ENCODE assay signal across 20 cellular contexts in the genomic region with DNA sequence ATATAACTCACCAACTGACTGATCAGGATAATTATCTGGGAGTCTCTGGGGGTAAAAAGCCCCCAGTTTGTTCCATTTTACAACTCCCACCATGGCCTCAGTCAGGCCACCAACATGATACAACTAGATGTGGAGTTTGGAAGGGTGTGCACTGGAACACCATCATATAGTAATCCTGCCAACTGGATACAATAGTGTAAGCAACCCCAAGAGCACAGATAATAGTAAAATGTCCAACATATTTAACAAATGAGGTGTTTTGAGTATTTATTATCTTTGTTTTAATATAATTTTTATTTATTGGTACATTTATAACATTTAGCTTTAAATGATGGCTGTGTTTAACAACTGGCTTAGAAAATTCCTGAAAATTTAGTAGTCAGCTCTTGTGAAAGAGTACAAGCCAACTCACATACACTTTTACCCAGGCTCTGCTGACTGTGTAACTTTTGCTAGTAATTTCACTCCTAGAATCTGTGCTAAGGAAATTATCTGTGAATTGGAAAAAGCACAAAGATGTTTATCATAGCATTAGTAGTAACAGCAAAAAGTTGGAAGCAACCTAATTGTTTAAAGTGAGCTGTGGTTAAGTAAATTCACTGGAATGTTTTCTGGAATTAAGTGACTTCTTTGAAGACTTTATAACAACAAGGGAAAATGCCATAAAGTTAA.
DNase-seq lines count a peak whose midpoint lies in the region; FAIRE-seq and TF ChIP-seq lines count a peak whose summit lies in the region.
"Had no signal": no experiment of that assay in that cellular context is flagged by ENCODE, and none has a peak within 500 bp of the region (broad histone marks: within the 10 kb centered on the region; RNA-seq: fewer than 3 reads in every experiment).

No MANE protein-coding gene starts in this region.

- no peak overlapping the region for H2AK5ac ChIP-seq in mesenchymal stem cell (ENCODE audit: low read length, severe bottlenecking)

- H3K9ac ChIP-seq in mesenchymal stem cell (ENCODE audit: low read length) = peak overlapping the region; percentile 43

- TF ChIP-seq CTCF in PC-9 (conservative IDR thresholded peaks at IDR 0.05) = no peak

- POLR2A ChIA-PET in PC-9 (lab: Charles Lee; ENCODE audit: unreplicated experiment) = no interaction called here

- peak overlapping the region; percentile 6 to 91 for H3K4ac ChIP-seq in mesenchymal stem cell (ENCODE audit: low read depth in 1 of 2, low read length in 2 of 2)

- H3K4me3 ChIP-seq in MG63 = no peak overlapping the region
- no peak overlapping the region for H3K4me3 ChIP-seq in mesenchymal stem cell (ENCODE audit: insufficient read depth in 1 of 2, low read depth in 1 of 2, low read length in 2 of 2)
- no peak overlapping the region for H3K4me3 ChIP-seq in effector memory CD4-positive, alpha-beta T cell (ENCODE audit: insufficient read depth, low read depth, low read length, poor library complexity, severe bottlenecking)
- no peak overlapping the region for H3K4me3 ChIP-seq in PC-9
- H3K4me3 ChIP-seq: Peyer's patch had no signal

- H3K36me3 ChIP-seq in MG63 (no peaks in the 10 kb centered on the region), mesenchymal stem cell (ENCODE audit: control insufficient read depth in 1 of 2, insufficient read depth in 2 of 2, low read depth in 1 of 2, low read length in 2 of 2) (no peaks in the 10 kb centered on the region), PC-9 (ENCODE audit: low read depth) (no peaks in the 10 kb centered on the region)
- H3K36me3 ChIP-seq in effector memory CD4-positive, alpha-beta T cell (ENCODE audit: control insufficient read depth, insufficient read depth, low read length) = no peaks in the 10 kb centered on the region
- H3K36me3 ChIP-seq: Peyer's patch had no signal

- H4K20me1 ChIP-seq in PC-9 (ENCODE audit: insufficient read depth) = no peaks in the 10 kb centered on the region

- H3K18ac ChIP-seq in mesenchymal stem cell (ENCODE audit: low read depth in 1 of 2, low read length in 2 of 2) = peak overlapping the region in 1 of 2 experiments; percentile 71

- CTCF ChIA-PET in PC-9 (lab: Charles Lee) = no interaction called here

- H2AFZ ChIP-seq in mesenchymal stem cell (ENCODE audit: low read depth, low read length) (no peak overlapping the region), PC-9 (no peak overlapping the region)

- H3F3A ChIP-seq in PC-9 (ENCODE audit: insufficient read depth, low read depth) = no peaks in the 10 kb centered on the region

- peaks cover 2% of the 10 kb centered on the region for H3K79me1 ChIP-seq in mesenchymal stem cell (replicated peaks; ENCODE audit: low read length, poor library complexity, severe bottlenecking)

- H4K8ac ChIP-seq in mesenchymal stem cell (ENCODE audit: low read length) = peak overlapping the region; percentile 55

- H2BK15ac ChIP-seq in mesenchymal stem cell (ENCODE audit: low read depth, poor library complexity, severe bottlenecking) = no peak overlapping the region

- no peak overlapping the region for H3K23ac ChIP-seq in mesenchymal stem cell (ENCODE audit: low read length in 2 of 2)

- H3K27me3 ChIP-seq in MG63 = no peaks in the 10 kb centered on the region
- H3K27me3 ChIP-seq in mesenchymal stem cell (ENCODE audit: control insufficient read depth in 1 of 2, insufficient read depth in 1 of 2, low read length in 2 of 2) = no peaks in the 10 kb centered on the region
- H3K27me3 ChIP-seq in effector memory CD4-positive, alpha-beta T cell (replicated peaks; ENCODE audit: control insufficient read depth, insufficient read depth, low read length, poor library complexity, severe bottlenecking) = no peaks in the 10 kb centered on the region
- H3K27me3 ChIP-seq in PC-9 (ENCODE audit: insufficient read depth, low read depth) = no peaks in the 10 kb centered on the region
- H3K27me3 ChIP-seq: Peyer's patch had no signal

- no peaks in the 10 kb centered on the region for H3K4me1 ChIP-seq in mesenchymal stem cell (ENCODE audit: control insufficient read depth, insufficient read depth, low read depth, low read length)
- H3K4me1 ChIP-seq in effector memory CD4-positive, alpha-beta T cell (ENCODE audit: control insufficient read depth, insufficient read depth, low read length, poor library complexity, severe bottlenecking) = no peaks in the 10 kb centered on the region
- no peaks in the 10 kb centered on the region for H3K4me1 ChIP-seq in PC-9 (replicated peaks; ENCODE audit: insufficient read depth)

- no peaks in the 10 kb centered on the region for H3K9me3 ChIP-seq in MG63
- H3K9me3 ChIP-seq in mesenchymal stem cell (ENCODE audit: control insufficient read depth, low read length) = no peaks in the 10 kb centered on the region
- no peaks in the 10 kb centered on the region for H3K9me3 ChIP-seq in effector memory CD4-positive, alpha-beta T cell (ENCODE audit: control insufficient read depth, low read length)
- H3K9me3 ChIP-seq in PC-9 (ENCODE audit: insufficient read depth, low read depth) = no peaks in the 10 kb centered on the region
- H3K9me3 ChIP-seq: Peyer's patch had no signal

- H3K9me2 ChIP-seq in PC-9 (ENCODE audit: insufficient read depth) = no peaks in the 10 kb centered on the region; the same call in 1 of the 2 replicates

- no peak overlapping the region for H4K91ac ChIP-seq in mesenchymal stem cell (ENCODE audit: low read length)

- peak; percentile 15 for DNase-seq in MG63
- peak; percentile 73 for DNase-seq in mesenchymal stem cell
- DNase-seq in effector memory CD4-positive, alpha-beta T cell = no peak
- DNase-seq in PC-9 = no peak
- DNase-seq in 8988T = no peak
- no peak for DNase-seq in inferior parietal cortex (ENCODE audit: extremely low spot score)
- DNase-seq: activated CD4-positive, alpha-beta memory T cell treated with anti-CD3 and anti-CD28 coated beads, Interleukin-2, amount 10 ng/mL, durations not matched to agents 7 days and 5 days; CD8-positive, alpha-beta T cell; H7; hypothalamus; left ventricle myocardium superior; naive thymus-derived CD4-positive, alpha-beta T cell; NCI-H748 treated with DMSO at 0.1 percent for 48 hours; Peyer's patch; retina; stimulated activated CD4-positive, alpha-beta T cell treated with anti-CD3 and anti-CD28 coated beads, Interleukin-2, amount 100 ng/mL, for 24 hours; substantia nigra had no signal

- BruUV-seq in PC-9 (replicated peaks; lab: Mats Ljungman, UMichigan) = no TSS peak

- no peak overlapping the region for H2BK5ac ChIP-seq in mesenchymal stem cell (ENCODE audit: low read depth, low read length, poor library complexity, severe bottlenecking)

- H3K14ac ChIP-seq in mesenchymal stem cell (ENCODE audit: low read length in 2 of 2) = no peak overlapping the region

- H3K79me2 ChIP-seq in PC-9 (ENCODE audit: low read depth) = no peaks in the 10 kb centered on the region

- intact Hi-C loops in PC-9 (cut with micrococcal nuclease; ENCODE audit: unreplicated experiment) = no loop called here

- peak overlapping the region; percentile 73 for H2BK120ac ChIP-seq in mesenchymal stem cell (ENCODE audit: low read depth, low read length)

- H3K4me2 ChIP-seq in mesenchymal stem cell (ENCODE audit: low read length, poor library complexity, severe bottlenecking) = no peak overlapping the region
- H3K4me2 ChIP-seq in PC-9 = no peak overlapping the region

- H2BK12ac ChIP-seq in mesenchymal stem cell (ENCODE audit: low read length in 2 of 2) = peak overlapping the region; percentile 15 to 87

- H3K27ac ChIP-seq in mesenchymal stem cell (ENCODE audit: low read length, poor library complexity, severe bottlenecking) (peak overlapping the region; percentile 30), PC-9 (no peak overlapping the region)
- H3K27ac ChIP-seq in effector memory CD4-positive, alpha-beta T cell (ENCODE audit: insufficient read depth, low read length, poor library complexity, severe bottlenecking) = no peak overlapping the region
- H3K27ac ChIP-seq: Peyer's patch, VCaP had no signal

- peak; percentile 95 for FAIRE-seq in endometrium (lab: Jason Lieb, UNC)
- FAIRE-seq: GM12891 had no signal

Comparison
In these comparisons a context has a peak if more than half of its experiments do, and no peak if none do; other contexts are left out.
1. DNase-seq: peak in MG63 (single experiment) and mesenchymal stem cell (single experiment); none in effector memory CD4-positive, alpha-beta T cell (0 of 3), PC-9 (0 of 2), 8988T (single experiment) and inferior parietal cortex (single experiment).